Comparison of ENCODE assay signal across 9 cellular contexts in genomic region chr11:96075532-96075959, GRCh38.
DNase-seq lines count a peak whose midpoint lies in the region; ATAC-seq and TF ChIP-seq lines count a peak whose summit lies in the region.
"Had no signal": no experiment of that assay in that cellular context is flagged by ENCODE, and none has a peak within 500 bp of the region (broad histone marks: within the 10 kb centered on the region; RNA-seq: fewer than 3 reads in every experiment).

No MANE protein-coding gene starts in this region.

- H3K4me1 ChIP-seq in gastrocnemius medialis, result peaks cover 0 to 3% of the 10 kb centered on the region in 2 donors
- peaks cover 0 to 30% (median 0%) of the 10 kb centered on the region in 3 donors for H3K4me1 ChIP-seq in esophagus squamous epithelium
- H3K4me1 ChIP-seq: A549 had no signal

- H3K27me3 ChIP-seq in gastrocnemius medialis (no peaks in the 10 kb centered on the region), esophagus squamous epithelium (no peaks in the 10 kb centered on the region)

- H3K9me3 Mint-ChIP-seq in activated CD4-positive, alpha-beta T cell treated with anti-CD3 and anti-CD28 coated beads for 36 hours (ENCODE audit: low read depth), result no peaks in the 10 kb centered on the region
- H3K9me3 Mint-ChIP-seq in activated naive CD4-positive, alpha-beta T cell treated with anti-CD3 and anti-CD28 coated beads, Interleukin-2, amount 10 ng/mL, durations not matched to agents 7 days and 5 days, result no peaks in the 10 kb centered on the region

- TF ChIP-seq CTCF in gastrocnemius medialis (IDR thresholded peaks at IDR 0.05 in 4 of 5, conservative IDR thresholded peaks at IDR 0.05 in 1 of 5) (no peak), esophagus squamous epithelium (IDR thresholded peaks at IDR 0.05) (no peak)

- ATAC-seq in activated CD4-positive, alpha-beta T cell treated with anti-CD3 and anti-CD28 coated beads for 36 hours, result peak; percentile 86
- ATAC-seq in HG02852 (IDR thresholded peaks at IDR 0.05; ENCODE audit: unreplicated experiment) (peak; percentile 88), gastrocnemius medialis (no peak)
- ATAC-seq: A549 had no signal

- DNase-seq in activated CD4-positive, alpha-beta T cell treated with anti-CD3 and anti-CD28 coated beads for 36 hours, result peak; percentile 48
- no peak for DNase-seq in activated CD4-positive, alpha-beta T cell treated with anti-CD3 and anti-CD28 coated beads for 1 hour
- no peak for DNase-seq in activated naive CD4-positive, alpha-beta T cell treated with anti-CD3 and anti-CD28 coated beads, Interleukin-2, amount 10 ng/mL, durations not matched to agents 7 days and 5 days
- DNase-seq in stimulated activated CD8-positive, alpha-beta memory T cell treated with anti-CD3 and anti-CD28 coated beads, Interleukin-7, amount 100 ng/mL, for 4 hours (ENCODE audit: low read depth in 2 of 2), result peak; percentile 15
- DNase-seq in gastrocnemius medialis (no peak), SW 1271 (lab: John Stamatoyannopoulos, UW) (no peak), esophagus squamous epithelium (lab: John Stamatoyannopoulos, UW) (no peak)

- intact Hi-C loops in activated CD4-positive, alpha-beta T cell treated with anti-CD3 and anti-CD28 coated beads for 36 hours (cut with DNase I, micrococcal nuclease), result loop anchor here (1.0 to 10.0 kb wide), 3 partner anchors 63 to 391 kb away; no protein-coding TSS in a partner anchor
- intact Hi-C loops in gastrocnemius medialis (cut with DNase I; ENCODE audit: low total_unique reads), result no loop called here
- intact Hi-C loops in esophagus squamous epithelium (cut with DNase I), result no loop called here

- TF ChIP-seq POLR2A in gastrocnemius medialis (IDR thresholded peaks at IDR 0.05) (no peak), esophagus squamous epithelium (IDR thresholded peaks at IDR 0.05) (no peak)

- H3K4me3 ChIP-seq in gastrocnemius medialis (no peak overlapping the region), esophagus squamous epithelium (no peak overlapping the region)
- H3K4me3 ChIP-seq: A549 had no signal

- peak overlapping the region; percentile 90 for H3K27ac Mint-ChIP-seq in activated CD4-positive, alpha-beta T cell treated with anti-CD3 and anti-CD28 coated beads for 36 hours
- H3K27ac Mint-ChIP-seq in activated naive CD4-positive, alpha-beta T cell treated with anti-CD3 and anti-CD28 coated beads, Interleukin-2, amount 10 ng/mL, durations not matched to agents 7 days and 5 days, result peak overlapping the region; percentile 24

- H3K27ac ChIP-seq in gastrocnemius medialis (peak overlapping the region in 1 of 4 donors; percentile 11), esophagus squamous epithelium (no peak overlapping the region)
- H3K27ac ChIP-seq: A549 had no signal

- H3K36me3 Mint-ChIP-seq in activated CD4-positive, alpha-beta T cell treated with anti-CD3 and anti-CD28 coated beads for 36 hours (ENCODE audit: low read depth), result peaks cover 60% of the 10 kb centered on the region
- H3K36me3 Mint-ChIP-seq in activated naive CD4-positive, alpha-beta T cell treated with anti-CD3 and anti-CD28 coated beads, Interleukin-2, amount 10 ng/mL, durations not matched to agents 7 days and 5 days, result peaks cover 42% of the 10 kb centered on the region

- H3K27me3 Mint-ChIP-seq in activated CD4-positive, alpha-beta T cell treated with anti-CD3 and anti-CD28 coated beads for 36 hours, result no peaks in the 10 kb centered on the region
- H3K27me3 Mint-ChIP-seq in activated naive CD4-positive, alpha-beta T cell treated with anti-CD3 and anti-CD28 coated beads, Interleukin-2, amount 10 ng/mL, durations not matched to agents 7 days and 5 days, result no peaks in the 10 kb centered on the region

- CTCF ChIA-PET in activated CD4-positive, alpha-beta T cell treated with anti-CD3 and anti-CD28 coated beads for 36 hours (lab: Charles Lee), result interaction anchor here (0.9 to 2.4 kb wide), 12 partner anchors 9 to 268 kb away, joined by 3 to 8 read pairs (median 4); no protein-coding TSS in a partner anchor
- CTCF ChIA-PET in activated naive CD4-positive, alpha-beta T cell treated with anti-CD3 and anti-CD28 coated beads, Interleukin-2, amount 10 ng/mL, durations not matched to agents 7 days and 5 days (lab: Charles Lee), result interaction anchor here (1.0 to 4.0 kb wide), 3 partner anchors 19 to 269 kb away, joined by 3 to 16 read pairs (median 12); partner anchors contain the start of gene MAML2

- POLR2A ChIA-PET in activated CD4-positive, alpha-beta T cell treated with anti-CD3 and anti-CD28 coated beads for 36 hours (lab: Charles Lee), result interaction anchor here (0.6 to 1.6 kb wide), 7 partner anchors 12 to 827 kb away, joined by 3 to 10 read pairs (median 4); partner anchors contain the start of gene FAM76B

- peaks cover 89% of the 10 kb centered on the region for H3K4me1 Mint-ChIP-seq in activated CD4-positive, alpha-beta T cell treated with anti-CD3 and anti-CD28 coated beads for 36 hours
- peaks cover 34% of the 10 kb centered on the region for H3K4me1 Mint-ChIP-seq in activated naive CD4-positive, alpha-beta T cell treated with anti-CD3 and anti-CD28 coated beads, Interleukin-2, amount 10 ng/mL, durations not matched to agents 7 days and 5 days

- no peaks in the 10 kb centered on the region for H3K9me3 ChIP-seq in gastrocnemius medialis
- H3K9me3 ChIP-seq in esophagus squamous epithelium, result no peaks in the 10 kb centered on the region
- H3K9me3 ChIP-seq: A549 had no signal

- H3K36me3 ChIP-seq in gastrocnemius medialis, result no peaks in the 10 kb centered on the region
- H3K36me3 ChIP-seq in esophagus squamous epithelium, result no peaks in the 10 kb centered on the region

- in situ Hi-C loops in gastrocnemius medialis (cut with MboI; ENCODE audit: low sequenced_read_pairs in 4 of 4), result no loop called here

- H3K4me3 Mint-ChIP-seq in activated CD4-positive, alpha-beta T cell treated with anti-CD3 and anti-CD28 coated beads for 36 hours, result peak overlapping the region; percentile 20
- H3K4me3 Mint-ChIP-seq in activated naive CD4-positive, alpha-beta T cell treated with anti-CD3 and anti-CD28 coated beads, Interleukin-2, amount 10 ng/mL, durations not matched to agents 7 days and 5 days, result no peak overlapping the region

- WGBS in esophagus squamous epithelium, 2 donors, result 62 to 82% methylated on average over 5 of the region's 5 CpGs

Comparison
In these comparisons a context has a peak if more than half of its experiments do, and no peak if none do; other contexts are left out.
1. DNase-seq: peak in activated CD4-positive, alpha-beta T cell treated with anti-CD3 and anti-CD28 coated beads for 36 hours (single experiment) and stimulated activated CD8-positive, alpha-beta memory T cell treated with anti-CD3 and anti-CD28 coated beads, Interleukin-7, amount 100 ng/mL, for 4 hours (2 of 2); none in activated CD4-positive, alpha-beta T cell treated with anti-CD3 and anti-CD28 coated beads for 1 hour (single experiment), activated naive CD4-positive, alpha-beta T cell treated with anti-CD3 and anti-CD28 coated beads, Interleukin-2, amount 10 ng/mL, durations not matched to agents 7 days and 5 days (single experiment), gastrocnemius medialis (0 of 2), SW 1271 (0 of 2) and esophagus squamous epithelium (single experiment).
2. ATAC-seq: peak in activated CD4-positive, alpha-beta T cell treated with anti-CD3 and anti-CD28 coated beads for 36 hours (single experiment) and HG02852 (single experiment); none in gastrocnemius medialis (0 of 2).
3. intact Hi-C loops: an anchor here in activated CD4-positive, alpha-beta T cell treated with anti-CD3 and anti-CD28 coated beads for 36 hours (1.0 to 10.0 kb wide); none called in gastrocnemius medialis and esophagus squamous epithelium.